In the genomic region with DNA sequence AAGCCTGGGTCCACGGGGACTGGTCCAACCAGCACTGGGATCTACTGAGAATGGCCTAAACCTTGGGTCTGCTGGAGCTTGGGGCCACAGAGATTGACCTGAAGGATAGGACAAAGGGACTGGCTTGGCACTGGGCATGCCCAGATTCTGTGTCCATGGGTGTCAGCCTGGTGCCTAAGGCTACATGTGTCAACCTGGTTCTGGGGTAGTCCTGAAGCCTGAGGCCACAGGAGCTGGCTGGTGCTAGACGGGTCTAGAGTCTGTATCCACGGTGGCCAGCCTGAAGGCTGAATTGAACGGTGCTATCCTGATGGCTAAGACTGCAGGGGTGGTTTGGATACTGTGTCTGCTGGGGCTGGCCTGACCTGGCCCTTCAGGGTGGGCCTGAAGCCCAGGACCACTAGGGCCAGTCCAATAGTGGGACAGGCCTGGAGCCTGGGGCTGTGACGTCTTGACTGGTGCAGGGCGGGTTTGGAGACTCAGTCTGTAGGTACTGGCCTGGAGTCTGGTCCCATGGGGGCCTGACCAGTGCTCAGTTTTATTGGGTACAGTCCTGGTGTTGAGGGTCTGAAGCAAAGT, we compare ENCODE assay signal across 32 cellular contexts.
"Had no signal": no experiment of that assay in that cellular context is flagged by ENCODE, and none has a peak within 500 bp of the region (broad histone marks: within the 10 kb centered on the region; RNA-seq: fewer than 3 reads in every experiment).

No MANE protein-coding gene starts in this region.

- H3K27me3 Mint-ChIP-seq: activated CD4-positive, alpha-beta T cell treated with anti-CD3 and anti-CD28 coated beads, Interleukin-2, amount 10 ng/mL, durations not matched to agents 24 days and 14 days; activated naive CD4-positive, alpha-beta T cell treated with anti-CD3 and anti-CD28 coated beads, Interleukin-2, amount 10 ng/mL, durations not matched to agents 7 days and 5 days; brain had no signal

- H3K27ac ChIP-seq: ascending aorta, breast epithelium, cardiac muscle cell, coronary artery, dorsolateral prefrontal cortex, esophagus muscularis mucosa, foreskin keratinocyte, gastrocnemius medialis had no signal

- H3K27ac Mint-ChIP-seq: activated CD4-positive, alpha-beta memory T cell treated with anti-CD3 and anti-CD28 coated beads, Interleukin-2, amount 10 ng/mL, durations not matched to agents 7 days and 5 days; activated CD4-positive, alpha-beta T cell treated with anti-CD3 and anti-CD28 coated beads for 36 hours; activated CD4-positive, alpha-beta T cell treated with anti-CD3 and anti-CD28 coated beads, Interleukin-2, amount 10 ng/mL, durations not matched to agents 24 days and 14 days; activated naive CD4-positive, alpha-beta T cell treated with anti-CD3 and anti-CD28 coated beads, Interleukin-2, amount 10 ng/mL, durations not matched to agents 7 days and 5 days; activated naive CD4-positive, alpha-beta T cell treated with anti-CD3 and anti-CD28 coated beads, Interleukin-2, amount 50 U/mL, for 72 hours; activated naive CD8-positive, alpha-beta T cell treated with anti-CD3 and anti-CD28 coated beads, Interleukin-2, amount 10 ng/mL, durations not matched to agents 7 days and 5 days; activated T-cell treated with anti-CD3 and anti-CD28 coated beads, Interleukin-2, amount 50 U/mL, for 24 hours; activated T-cell treated with anti-CD3 and anti-CD28 coated beads, Interleukin-2, amount 50 U/mL, for 72 hours; brain; dendritic cell treated with granulocyte-macrophage colony-stimulating factor and Interleukin-4, amounts not matched to agents 40 ng/mL and 50 ng/mL, for 4 days; endodermal cell; T-helper 17 cell; T-helper 2 cell treated with Interferon-gamma antibody and Interleukin-4, amounts not matched to agents 5 μg/mL and 100 μg/mL, for 36 hours had no signal

- H3K4me1 ChIP-seq: ascending aorta, breast epithelium, esophagus muscularis mucosa, foreskin keratinocyte, gastrocnemius medialis had no signal

- H3K27me3 ChIP-seq: ascending aorta, breast epithelium, cardiac muscle cell, dorsolateral prefrontal cortex, esophagus muscularis mucosa, gastrocnemius medialis had no signal

- H3K36me3 Mint-ChIP-seq: activated naive CD4-positive, alpha-beta T cell treated with anti-CD3 and anti-CD28 coated beads, Interleukin-2, amount 10 ng/mL, durations not matched to agents 7 days and 5 days; activated naive CD8-positive, alpha-beta T cell treated with anti-CD3 and anti-CD28 coated beads, Interleukin-2, amount 10 ng/mL, durations not matched to agents 7 days and 5 days; brain had no signal

- DNase-seq: activated CD4-positive, alpha-beta memory T cell treated with anti-CD3 and anti-CD28 coated beads, Interleukin-2, amount 10 ng/mL, durations not matched to agents 7 days and 5 days; activated CD4-positive, alpha-beta T cell treated with anti-CD3 and anti-CD28 coated beads for 36 hours; activated CD4-positive, alpha-beta T cell treated with anti-CD3 and anti-CD28 coated beads, Interleukin-2, amount 10 ng/mL, durations not matched to agents 24 days and 14 days; activated CD4-positive, CD25-positive, alpha-beta regulatory T cell; activated CD4-positive, CD25-positive, alpha-beta regulatory T cell treated with anti-CD3 and anti-CD28 coated beads, Interleukin-2, amount 50 U/mL, for 72 hours; activated CD8-positive, alpha-beta memory T cell treated with anti-CD3 and anti-CD28 coated beads, Interleukin-2, amount 50 U/mL, for 48 hours; activated gamma-delta T cell; activated naive CD4-positive, alpha-beta T cell; activated naive CD4-positive, alpha-beta T cell treated with anti-CD3 and anti-CD28 coated beads, Interleukin-2, amount 10 ng/mL, durations not matched to agents 7 days and 5 days; activated naive CD8-positive, alpha-beta T cell treated with anti-CD3 and anti-CD28 coated beads, Interleukin-2, amount 10 ng/mL, durations not matched to agents 7 days and 5 days; activated T-cell treated with anti-CD3 and anti-CD28 coated beads for 4 hours; activated T-cell treated with anti-CD3 and anti-CD28 coated beads, Interleukin-2, amount 50 U/mL, for 24 hours; activated T-cell treated with anti-CD3 and anti-CD28 coated beads, Interleukin-2, amount 50 U/mL, for 72 hours; dorsolateral prefrontal cortex; effector memory CD4-positive, alpha-beta T cell; endodermal cell; foreskin keratinocyte; gastrocnemius medialis; T-helper 1 cell; T-helper 17 cell; T1000 had no signal

- ATAC-seq: activated CD4-positive, alpha-beta T cell treated with anti-CD3 and anti-CD28 coated beads for 36 hours; activated naive CD4-positive, alpha-beta T cell treated with anti-CD3 and anti-CD28 coated beads, Interleukin-2, amount 50 U/mL, for 72 hours; activated T-cell treated with anti-CD3 and anti-CD28 coated beads, Interleukin-2, amount 50 U/mL, for 72 hours; foreskin keratinocyte; gastrocnemius medialis; SK-N-SH treated with all-trans-retinoic acid at 6 μM for 48 hours; T-helper 17 cell had no signal

- H3K4me1 Mint-ChIP-seq: activated CD4-positive, alpha-beta memory T cell treated with anti-CD3 and anti-CD28 coated beads, Interleukin-2, amount 10 ng/mL, durations not matched to agents 7 days and 5 days; activated CD4-positive, alpha-beta T cell treated with anti-CD3 and anti-CD28 coated beads for 36 hours; activated CD4-positive, alpha-beta T cell treated with anti-CD3 and anti-CD28 coated beads, Interleukin-2, amount 10 ng/mL, durations not matched to agents 24 days and 14 days; activated naive CD4-positive, alpha-beta T cell treated with anti-CD3 and anti-CD28 coated beads, Interleukin-2, amount 10 ng/mL, durations not matched to agents 7 days and 5 days; activated naive CD8-positive, alpha-beta T cell treated with anti-CD3 and anti-CD28 coated beads, Interleukin-2, amount 10 ng/mL, durations not matched to agents 7 days and 5 days; brain; central memory CD8-positive, alpha-beta T cell; T-helper 17 cell had no signal

- H3K4me3 ChIP-seq: ascending aorta, breast epithelium, cardiac muscle cell, coronary artery, dorsolateral prefrontal cortex, esophagus muscularis mucosa, gastrocnemius medialis had no signal

- H3K36me3 ChIP-seq: ascending aorta, breast epithelium, cardiac muscle cell, gastrocnemius medialis had no signal

- H3K4me3 Mint-ChIP-seq: activated CD4-positive, alpha-beta memory T cell treated with anti-CD3 and anti-CD28 coated beads, Interleukin-2, amount 10 ng/mL, durations not matched to agents 7 days and 5 days; activated CD4-positive, alpha-beta T cell treated with anti-CD3 and anti-CD28 coated beads for 36 hours; activated CD4-positive, alpha-beta T cell treated with anti-CD3 and anti-CD28 coated beads, Interleukin-2, amount 10 ng/mL, durations not matched to agents 24 days and 14 days; activated naive CD4-positive, alpha-beta T cell treated with anti-CD3 and anti-CD28 coated beads, Interleukin-2, amount 10 ng/mL, durations not matched to agents 7 days and 5 days; activated naive CD8-positive, alpha-beta T cell treated with anti-CD3 and anti-CD28 coated beads, Interleukin-2, amount 10 ng/mL, durations not matched to agents 7 days and 5 days; activated T-cell treated with anti-CD3 and anti-CD28 coated beads, Interleukin-2, amount 50 U/mL, for 24 hours; activated T-cell treated with anti-CD3 and anti-CD28 coated beads, Interleukin-2, amount 50 U/mL, for 72 hours; brain; central memory CD8-positive, alpha-beta T cell; dendritic cell treated with granulocyte-macrophage colony-stimulating factor and Interleukin-4, amounts not matched to agents 40 ng/mL and 50 ng/mL, for 4 days; endodermal cell; T-helper 17 cell; T-helper 2 cell treated with Interferon-gamma antibody and Interleukin-4, amounts not matched to agents 5 μg/mL and 100 μg/mL, for 36 hours had no signal
